Comparison of ENCODE assay signal across 9 cellular contexts in genomic region chr22:42271191-42271813, GRCh38. TPM values are rescaled to one million over a fixed set of nuclear protein-coding genes. Genes with fewer than 3 reads are reported as not detected.
DNase-seq lines count a peak whose midpoint lies in the region; ATAC-seq and TF ChIP-seq lines count a peak whose summit lies in the region.
"Had no signal": no experiment of that assay in that cellular context is flagged by ENCODE, and none has a peak within 500 bp of the region (broad histone marks: within the 10 kb centered on the region; RNA-seq: fewer than 3 reads in every experiment).

No MANE protein-coding gene starts in this region.

- H2BK12ac ChIP-seq in trophoblast cell (ENCODE audit: low read length) = peak overlapping the region; percentile 45

- no peaks in the 10 kb centered on the region for H3K27me3 ChIP-seq in DND-41 (ENCODE audit: insufficient read depth, low read length, poor library complexity)
- H3K27me3 ChIP-seq in Peyer's patch = no peaks in the 10 kb centered on the region
- H3K27me3 ChIP-seq in endodermal cell (ENCODE audit: control insufficient read depth, insufficient read depth, low read length, poor library complexity, severe bottlenecking) = no peaks in the 10 kb centered on the region
- no peaks in the 10 kb centered on the region for H3K27me3 ChIP-seq in trophoblast cell (ENCODE audit: insufficient read depth, low read length)

- H3K9me3 ChIP-seq in DND-41 (ENCODE audit: insufficient read depth, low read length, severe bottlenecking) (no peaks in the 10 kb centered on the region), Peyer's patch (no peaks in the 10 kb centered on the region), endodermal cell (ENCODE audit: control insufficient read depth, low read length) (no peaks in the 10 kb centered on the region), trophoblast cell (ENCODE audit: insufficient read depth, low read depth, low read length) (no peaks in the 10 kb centered on the region)

- H3K14ac ChIP-seq in trophoblast cell (ENCODE audit: low read length) = no peak overlapping the region

- H2BK120ac ChIP-seq in trophoblast cell (ENCODE audit: insufficient read depth, low read length, poor library complexity) = no peak overlapping the region

- no peak overlapping the region for H3K27ac Mint-ChIP-seq in endodermal cell

- ATAC-seq in DND-41 (ENCODE audit: insufficient read depth, low read depth) (no peak), GM21786 (IDR thresholded peaks at IDR 0.05; ENCODE audit: unreplicated experiment) (no peak)

- TF ChIP-seq CTCF in DND-41 (IDR thresholded peaks at IDR 0.05; ENCODE audit: borderline replicate concordance, extremely low read depth, low read length, poor library complexity, severe bottlenecking) = no peak
- no peak for TF ChIP-seq CTCF in Peyer's patch (IDR thresholded peaks at IDR 0.05)
- no peak for TF ChIP-seq CTCF in endodermal cell (conservative IDR thresholded peaks at IDR 0.05)

- H3K27ac ChIP-seq in DND-41 (ENCODE audit: low read length) (no peak overlapping the region), Peyer's patch (peak overlapping the region in 3 of 4 donors; percentile 55 to 84 (median 84)), endodermal cell (ENCODE audit: low read depth, low read length) (no peak overlapping the region), trophoblast cell (ENCODE audit: low read depth, low read length) (no peak overlapping the region)

- no peak overlapping the region for H2BK5ac ChIP-seq in trophoblast cell (ENCODE audit: low read depth, low read length, poor library complexity)

- H3K23ac ChIP-seq in trophoblast cell (ENCODE audit: low read length) = no peak overlapping the region

- no peak for TF ChIP-seq POLR2A in Peyer's patch (IDR thresholded peaks at IDR 0.05)

- no peak overlapping the region for H4K8ac ChIP-seq in trophoblast cell (ENCODE audit: low read depth, low read length)

- H2AFZ ChIP-seq in DND-41 (ENCODE audit: low read depth, low read length) (peak overlapping the region; percentile 82), trophoblast cell (ENCODE audit: insufficient read depth, low read length, poor library complexity) (peak overlapping the region; percentile 71)

- H3K9ac ChIP-seq in DND-41 (ENCODE audit: low read depth, low read length) (peak overlapping the region; percentile 95), endodermal cell (ENCODE audit: extremely low read depth, low read length, poor library complexity, severe bottlenecking) (no peak overlapping the region), trophoblast cell (ENCODE audit: low read length) (no peak overlapping the region)

- no peaks in the 10 kb centered on the region for H3K27me3 Mint-ChIP-seq in endodermal cell (ENCODE audit: insufficient read depth)

- H2AK5ac ChIP-seq in trophoblast cell (ENCODE audit: low read length) = peak overlapping the region; percentile 47

- H3K36me3 Mint-ChIP-seq in endodermal cell (ENCODE audit: low read depth) = peaks cover 11% of the 10 kb centered on the region

- H3K4me3 ChIP-seq in DND-41 (ENCODE audit: low read depth in 1 of 2, low read length in 2 of 2) = no peak overlapping the region
- peak overlapping the region; percentile 73 to 98 (median 90) for H3K4me3 ChIP-seq in Peyer's patch
- no peak overlapping the region for H3K4me3 ChIP-seq in endodermal cell (ENCODE audit: low read length)
- H3K4me3 ChIP-seq in trophoblast cell (ENCODE audit: low read depth, low read length) = no peak overlapping the region

- H3K4me3 Mint-ChIP-seq in endodermal cell = peak overlapping the region; percentile 88

- 96 to 98% methylated on average over 18 to 20 of the region's 20 CpGs for WGBS in endodermal cell (ENCODE audit: insufficient coverage in 1 of 2, insufficient read length in 1 of 2), 2 experiments
- no CpG with 5 or more reads among the region's 20 CpGs for WGBS in trophoblast cell (ENCODE audit: extremely low coverage, insufficient coverage, insufficient read length)

- H3K36me3 ChIP-seq in DND-41 (ENCODE audit: insufficient read depth, low read length) = peaks cover 13% of the 10 kb centered on the region
- H3K36me3 ChIP-seq in Peyer's patch = no peaks in the 10 kb centered on the region
- H3K36me3 ChIP-seq in endodermal cell (ENCODE audit: control insufficient read depth, insufficient read depth, low read length) = peaks cover 13% of the 10 kb centered on the region
- H3K36me3 ChIP-seq in trophoblast cell (ENCODE audit: control insufficient read depth in 1 of 2, insufficient read depth in 2 of 2, low read length in 2 of 2) = no peaks in the 10 kb centered on the region

- H4K20me1 ChIP-seq in DND-41 (ENCODE audit: insufficient read depth, low read length) = peaks cover 55% of the 10 kb centered on the region

- H3K9me3 Mint-ChIP-seq in endodermal cell = no peaks in the 10 kb centered on the region

- peak overlapping the region; percentile 73 for H3K4me2 ChIP-seq in DND-41 (ENCODE audit: insufficient read depth, low read length)
- peak overlapping the region; percentile 62 for H3K4me2 ChIP-seq in trophoblast cell (ENCODE audit: low read length)

- H3K18ac ChIP-seq in trophoblast cell (ENCODE audit: low read length) = peak overlapping the region; percentile 29

- H4K91ac ChIP-seq in trophoblast cell (ENCODE audit: low read depth, low read length) = no peak overlapping the region

- peak overlapping the region; percentile 27 for H3K4ac ChIP-seq in trophoblast cell (ENCODE audit: low read depth, low read length)

- peaks cover 43% of the 10 kb centered on the region for H3K4me1 Mint-ChIP-seq in endodermal cell

- peaks cover 45% of the 10 kb centered on the region for H3K79me2 ChIP-seq in DND-41 (ENCODE audit: insufficient read depth, low read length)
- peaks cover 12% of the 10 kb centered on the region for H3K79me2 ChIP-seq in trophoblast cell (ENCODE audit: control insufficient read depth, insufficient read depth, low read length, poor library complexity)

- peak overlapping the region; percentile 57 for H4K12ac ChIP-seq in trophoblast cell (ENCODE audit: low read depth, low read length)

- H3K4me1 ChIP-seq in DND-41 (ENCODE audit: insufficient read depth, low read length) = peaks cover 32% of the 10 kb centered on the region
- H3K4me1 ChIP-seq in Peyer's patch = peaks cover 0 to 24% (median 11%) of the 10 kb centered on the region in 4 donors
- H3K4me1 ChIP-seq in endodermal cell (ENCODE audit: control insufficient read depth, insufficient read depth, low read length) = peaks cover 29% of the 10 kb centered on the region
- peaks cover 5 to 9% of the 10 kb centered on the region in 2 experiments for H3K4me1 ChIP-seq in trophoblast cell (ENCODE audit: control insufficient read depth in 1 of 2, insufficient read depth in 2 of 2, low read length in 2 of 2)

- H3K79me1 ChIP-seq in trophoblast cell (ENCODE audit: low read length) = peaks cover 12% of the 10 kb centered on the region

- no peak for DNase-seq in DND-41
- DNase-seq in Peyer's patch = no peak
- DNase-seq in endodermal cell = no peak
- no peak for DNase-seq in trophoblast cell
- no peak for DNase-seq in NCI-H1436 treated with DMSO at 0.1 percent for 48 hours (lab: John Stamatoyannopoulos, UW)
- no peak for DNase-seq in MV-4-11 (lab: John Stamatoyannopoulos, UW)
- no peak for DNase-seq in GDM1 (lab: John Stamatoyannopoulos, UW)
- DNase-seq: NCI-H1417 treated with DMSO at 0.1 percent for 48 hours had no signal

RNA-seq across cellular contexts. Expression of gene TCF20, which starts 0.8 kb away (rescaled TPM):
- 10 to 100 TPM; 43.8 to 75.1 (median 59.5) TPM for total RNA-seq in Peyer's patch
- total RNA-seq in endodermal cell = 100 to 1,000 TPM; 113 to 134 TPM
- 27.9 TPM for polyA plus RNA-seq in endodermal cell (2013, experiment 1 of 2)
- 31.8 TPM for polyA plus RNA-seq in endodermal cell (2013, experiment 2 of 2)
- polyA plus RNA-seq in trophoblast cell (2013) = 13.8 and 14.7 TPM in 2 replicates

Comparison
In these comparisons a context has a peak if more than half of its experiments do, and no peak if none do; other contexts are left out.
1. H3K27ac ChIP-seq: peak in Peyer's patch (3 of 4); none in DND-41 (single experiment), endodermal cell (single experiment) and trophoblast cell (single experiment).
2. H3K4me3 ChIP-seq: peak in Peyer's patch (4 of 4); none in DND-41 (0 of 2), endodermal cell (single experiment) and trophoblast cell (single experiment).